Comparison of ENCODE assay signal across 6 cellular contexts in genomic region chr3:50355829-50356552, GRCh38. TPM values are rescaled to one million over a fixed set of nuclear protein-coding genes. Genes with fewer than 3 reads are reported as not detected.
A peak's percentile ranks its signal among the peaks of the same experiment; 100 is the strongest.
DNase-seq lines count a peak whose midpoint lies in the region; ATAC-seq lines count a peak whose summit lies in the region.

No MANE protein-coding gene starts in this region.

- H3K4me3 Mint-ChIP-seq in activated CD4-positive, alpha-beta T cell treated with anti-CD3 and anti-CD28 coated beads for 36 hours, result peak overlapping the region; percentile 91
- peak overlapping the region; percentile 40 for H3K4me3 Mint-ChIP-seq in dendritic cell treated with granulocyte-macrophage colony-stimulating factor and Interleukin-4, amounts not matched to agents 40 ng/mL and 50 ng/mL, for 4 days

- no peaks in the 10 kb centered on the region for H3K27me3 ChIP-seq in skeletal muscle tissue (ENCODE audit: control insufficient read depth in 3 of 3, insufficient read depth in 3 of 3, low read length in 3 of 3)

- no peak for ATAC-seq in activated CD4-positive, alpha-beta T cell treated with anti-CD3 and anti-CD28 coated beads for 36 hours
- no peak for ATAC-seq in HG03520 (IDR thresholded peaks at IDR 0.05; ENCODE audit: unreplicated experiment)

- peaks cover 49% of the 10 kb centered on the region for H3K4me1 Mint-ChIP-seq in activated CD4-positive, alpha-beta T cell treated with anti-CD3 and anti-CD28 coated beads for 36 hours
- peaks cover 75% of the 10 kb centered on the region for H3K4me1 Mint-ChIP-seq in dendritic cell treated with granulocyte-macrophage colony-stimulating factor and Interleukin-4, amounts not matched to agents 40 ng/mL and 50 ng/mL, for 4 days (ENCODE audit: low read depth)

- peaks cover 31% of the 10 kb centered on the region for H3K36me3 Mint-ChIP-seq in activated CD4-positive, alpha-beta T cell treated with anti-CD3 and anti-CD28 coated beads for 36 hours (ENCODE audit: low read depth)
- peaks cover 86% of the 10 kb centered on the region for H3K36me3 Mint-ChIP-seq in dendritic cell treated with granulocyte-macrophage colony-stimulating factor and Interleukin-4, amounts not matched to agents 40 ng/mL and 50 ng/mL, for 4 days (ENCODE audit: low read depth)

- CTCF ChIA-PET in activated CD4-positive, alpha-beta T cell treated with anti-CD3 and anti-CD28 coated beads for 36 hours (lab: Charles Lee), result interaction anchor here (0.9 to 1.8 kb wide), 3 partner anchors 8 to 213 kb away, joined by 3 to 9 read pairs (median 8); partner anchors contain the start of genes HEMK1 and TUSC2

- no peaks in the 10 kb centered on the region for H3K9me3 ChIP-seq in skeletal muscle tissue (ENCODE audit: control insufficient read depth in 3 of 3, low read length in 3 of 3)

- H3K4me3 ChIP-seq in skeletal muscle tissue (ENCODE audit: low read length in 3 of 3), result peak overlapping the region; percentile 88 to 100 (median 99)

- peaks cover 44 to 51% (median 47%) of the 10 kb centered on the region in 3 donors for H3K36me3 ChIP-seq in skeletal muscle tissue (ENCODE audit: control insufficient read depth in 3 of 3, insufficient read depth in 3 of 3, low read length in 3 of 3)

- POLR2A ChIA-PET in activated CD4-positive, alpha-beta T cell treated with anti-CD3 and anti-CD28 coated beads for 36 hours (lab: Charles Lee), result interaction anchor here (0.6 kb wide), 1 partner anchor 12 kb away, joined by 6 read pairs; no protein-coding TSS in a partner anchor

- no peak overlapping the region for H3K27ac Mint-ChIP-seq in activated CD4-positive, alpha-beta T cell treated with anti-CD3 and anti-CD28 coated beads for 36 hours
- H3K27ac Mint-ChIP-seq in dendritic cell treated with granulocyte-macrophage colony-stimulating factor and Interleukin-4, amounts not matched to agents 40 ng/mL and 50 ng/mL, for 4 days, result no peak overlapping the region

- peak overlapping the region; percentile 36 to 99 (median 98) for H3K9ac ChIP-seq in skeletal muscle tissue (ENCODE audit: low read depth in 1 of 3, low read length in 3 of 3)

- DNase-seq in activated CD4-positive, alpha-beta T cell treated with anti-CD3 and anti-CD28 coated beads for 36 hours, result no peak
- no peak for DNase-seq in activated CD4-positive, alpha-beta T cell treated with anti-CD3 and anti-CD28 coated beads for 1 hour
- no peak for DNase-seq in NCI-H526 treated with DMSO at 0.1 percent for 48 hours (lab: John Stamatoyannopoulos, UW)

- intact Hi-C loops in activated CD4-positive, alpha-beta T cell treated with anti-CD3 and anti-CD28 coated beads for 36 hours (cut with DNase I, micrococcal nuclease), result loop anchor here in 1 of 2 experiments (5.0 to 10.0 kb wide), 2 partner anchors 421 to 669 kb away; partner anchors contain the start of genes MST1 and RNF123
- intact Hi-C loops in dendritic cell treated with granulocyte-macrophage colony-stimulating factor and Interleukin-4, amounts not matched to agents 40 ng/mL and 50 ng/mL, for 4 days (cut with micrococcal nuclease), result no loop called here

- peak overlapping the region; percentile 26 for H3K27ac ChIP-seq in skeletal muscle tissue (ENCODE audit: low read depth, low read length)

- no peaks in the 10 kb centered on the region for H3K27me3 Mint-ChIP-seq in activated CD4-positive, alpha-beta T cell treated with anti-CD3 and anti-CD28 coated beads for 36 hours
- H3K27me3 Mint-ChIP-seq in dendritic cell treated with granulocyte-macrophage colony-stimulating factor and Interleukin-4, amounts not matched to agents 40 ng/mL and 50 ng/mL, for 4 days, result no peaks in the 10 kb centered on the region

- H3K9me3 Mint-ChIP-seq in activated CD4-positive, alpha-beta T cell treated with anti-CD3 and anti-CD28 coated beads for 36 hours (ENCODE audit: low read depth), result no peaks in the 10 kb centered on the region
- H3K9me3 Mint-ChIP-seq in dendritic cell treated with granulocyte-macrophage colony-stimulating factor and Interleukin-4, amounts not matched to agents 40 ng/mL and 50 ng/mL, for 4 days, result no peaks in the 10 kb centered on the region

- peaks cover 55 to 73% (median 58%) of the 10 kb centered on the region in 3 donors for H3K4me1 ChIP-seq in skeletal muscle tissue (ENCODE audit: control insufficient read depth in 3 of 3, insufficient read depth in 3 of 3, low read length in 3 of 3)

RNA-seq across cellular contexts. Expression of gene TMEM115, which starts 3.3 kb away (rescaled TPM):
- total RNA-seq in activated CD4-positive, alpha-beta T cell treated with anti-CD3 and anti-CD28 coated beads for 36 hours, result 10 to 100 TPM; 13.1 to 16.1 TPM
- 24.5 TPM for total RNA-seq in skeletal muscle tissue

RNA-seq across cellular contexts. Expression of gene CYB561D2, which starts 5.3 kb away (rescaled TPM):
- total RNA-seq in activated CD4-positive, alpha-beta T cell treated with anti-CD3 and anti-CD28 coated beads for 36 hours, result 10 to 100 TPM; 10.3 to 14.3 TPM
- total RNA-seq in skeletal muscle tissue, result 14.1 TPM

RNA-seq across cellular contexts. Expression of gene NPRL2, which starts 5.4 kb away (rescaled TPM):
- total RNA-seq in activated CD4-positive, alpha-beta T cell treated with anti-CD3 and anti-CD28 coated beads for 36 hours, result 10 to 100 TPM; 42.5 to 43.0 TPM
- total RNA-seq in skeletal muscle tissue, result 15.7 TPM

RNA-seq across cellular contexts. Expression of gene ZMYND10, which starts 10.5 kb away (rescaled TPM):
- 1 to 10 TPM; 1.0 to 1.3 TPM for total RNA-seq in activated CD4-positive, alpha-beta T cell treated with anti-CD3 and anti-CD28 coated beads for 36 hours
- total RNA-seq in skeletal muscle tissue, result 0.52 TPM

RNA-seq across cellular contexts. Expression of gene RASSF1, which starts 15.4 kb away (rescaled TPM):
- total RNA-seq in activated CD4-positive, alpha-beta T cell treated with anti-CD3 and anti-CD28 coated beads for 36 hours, result 10 to 100 TPM; 30.8 to 50.7 TPM
- 17.7 TPM for total RNA-seq in skeletal muscle tissue
